In genomic region chr15:56242576-56243116, GRCh38 we compare ENCODE assay signal across 8 cellular contexts. TPM values are rescaled to one million over a fixed set of nuclear protein-coding genes. Genes with fewer than 3 reads are reported as not detected.
A peak's percentile ranks its signal among the peaks of the same experiment; 100 is the strongest.
DNase-seq lines count a peak whose midpoint lies in the region; ATAC-seq, FAIRE-seq and TF ChIP-seq lines count a peak whose summit lies in the region.

No MANE protein-coding gene starts in this region.

- peak overlapping the region; percentile 54 to 97 (median 86) for H3K27ac Mint-ChIP-seq in naive thymus-derived CD8-positive, alpha-beta T cell

- no peaks in the 10 kb centered on the region for H3K36me3 ChIP-seq in colonic mucosa

- peaks cover 16 to 56% (median 46%) of the 10 kb centered on the region in 4 donors for H3K4me1 Mint-ChIP-seq in naive thymus-derived CD8-positive, alpha-beta T cell

- TF ChIP-seq POLR2A in GM12892 (IDR thresholded peaks at IDR 0.05; ENCODE audit: low read depth, low read length), result peak; percentile 3; the same call in 1 of the 2 replicates

- intact Hi-C loops in colonic mucosa (cut with DNase I), result loop anchor here (10.0 kb wide), 1 partner anchor 248 kb away; the partner anchor contains the start of gene NEDD4

- no peak for ATAC-seq in naive thymus-derived CD8-positive, alpha-beta T cell
- no peak for ATAC-seq in HG03378 (IDR thresholded peaks at IDR 0.05; ENCODE audit: unreplicated experiment)

- TF ChIP-seq CTCF in colonic mucosa (IDR thresholded peaks at IDR 0.05), result no peak

- DNase-seq in GM12892 (ENCODE audit: insufficient read length) (no peak), NCI-H345 (lab: John Stamatoyannopoulos, UW) (peak; percentile 57), colonic mucosa (no peak), germinal center (ENCODE audit: low spot score) (no peak), AG08395 (ENCODE audit: low spot score) (no peak), LoVo (ENCODE audit: low spot score) (no peak)
- DNase-seq in naive thymus-derived CD8-positive, alpha-beta T cell, result peak in 3 of 10 donors; percentile 1 to 10 (median 9)

- H3K36me3 Mint-ChIP-seq in naive thymus-derived CD8-positive, alpha-beta T cell, result peaks cover 0 to 1% (median 0%) of the 10 kb centered on the region in 3 donors

- no peaks in the 10 kb centered on the region for H3K27me3 Mint-ChIP-seq in naive thymus-derived CD8-positive, alpha-beta T cell

- POLR2A ChIA-PET in naive thymus-derived CD8-positive, alpha-beta T cell (lab: Charles Lee), result interaction anchor here (0.7 to 1.0 kb wide), 5 partner anchors 35 to 834 kb away, joined by 3 to 7 read pairs (median 3); partner anchors contain the start of genes CCPG1 and PIERCE2

- no peaks in the 10 kb centered on the region for H3K27me3 ChIP-seq in colonic mucosa

- H3K27ac ChIP-seq in colonic mucosa, result peak overlapping the region; percentile 31

- no peaks in the 10 kb centered on the region for H3K9me3 Mint-ChIP-seq in naive thymus-derived CD8-positive, alpha-beta T cell

- H3K4me3 Mint-ChIP-seq in naive thymus-derived CD8-positive, alpha-beta T cell, result peak overlapping the region; percentile 75 to 95 (median 90)

- no peaks in the 10 kb centered on the region for H3K9me3 ChIP-seq in colonic mucosa

- H3K9ac ChIP-seq in colonic mucosa (ENCODE audit: low read depth in 2 of 2, low read length in 2 of 2), result peak overlapping the region; percentile 52 to 69

- H3K4me1 ChIP-seq in colonic mucosa, result peaks cover 9% of the 10 kb centered on the region

- H3K4me3 ChIP-seq in colonic mucosa, result peak overlapping the region; percentile 55

- FAIRE-seq in GM12892 (lab: Jason Lieb, UNC), result no peak

RNA-seq across cellular contexts. Expression of gene RFX7, which starts 1.0 kb away (rescaled TPM):
- polyA plus RNA-seq in GM12892 (2012; ENCODE audit: missing spikeins), result 9.4 TPM
- 10 to 100 TPM; 10.6 to 15.4 TPM for total RNA-seq in colonic mucosa
- total RNA-seq in naive thymus-derived CD8-positive, alpha-beta T cell, result 10 to 100 TPM; 34.6 to 36.0 TPM
- polyA plus RNA-seq in naive thymus-derived CD8-positive, alpha-beta T cell, result 1 to 10 TPM; 3.0 to 4.2 (median 3.8) TPM
